In the genomic region with DNA sequence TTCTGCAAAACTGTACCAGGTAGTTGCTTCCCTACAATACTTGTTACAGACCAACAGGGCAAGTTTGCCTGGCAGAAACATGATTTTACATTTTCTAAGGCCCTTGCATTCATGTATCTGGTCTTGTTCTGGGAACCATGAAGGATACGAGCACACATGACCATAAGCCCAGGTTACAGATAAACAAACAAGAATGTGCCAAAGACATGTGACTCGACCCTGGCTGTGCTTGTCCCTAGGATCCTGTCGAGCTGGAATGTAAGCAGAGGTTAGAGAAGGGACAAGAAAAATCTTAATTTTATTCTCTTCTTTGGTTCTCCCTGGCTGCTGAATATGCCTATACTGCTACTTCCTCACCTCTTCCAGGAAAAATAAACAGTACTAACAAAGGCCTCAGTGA, we compare ENCODE assay signal across 14 cellular contexts.
"Had no signal": no experiment of that assay in that cellular context is flagged by ENCODE, and none has a peak within 500 bp of the region (broad histone marks: within the 10 kb centered on the region; RNA-seq: fewer than 3 reads in every experiment).

No MANE protein-coding gene starts in this region.

- H3K27me3 ChIP-seq: heart right ventricle, testis had no signal

- DNase-seq: effector memory CD4-positive, alpha-beta T cell; heart right ventricle; hypothalamus; kidney glomerular epithelial cell; lower lobe of right lung; naive thymus-derived CD4-positive, alpha-beta T cell; posterior cingulate gyrus; stimulated activated CD4-positive, alpha-beta T cell treated with anti-CD3 and anti-CD28 coated beads, Interleukin-4, amount 100 ng/mL, for 1 hour; testis; trophoblast cell had no signal

- H3K27ac ChIP-seq: lower lobe of right lung, testis had no signal

- H3K4me3 ChIP-seq: heart right ventricle, lower lobe of right lung, smooth muscle cell, testis had no signal

- H3K4me2 ChIP-seq: smooth muscle cell had no signal

- ATAC-seq: esophagus mucosa; left lobe of liver; lower lobe of right lung; naive thymus-derived CD4-positive, alpha-beta T cell; stimulated activated memory B cell treated with anti-CD40 and anti-IgM and Interleukin-4, amounts not matched to agents 10 μg/mL and 1 μg/mL and 100 μg/mL, for 72 hours had no signal

- H3K9me3 ChIP-seq: heart right ventricle, lower lobe of right lung, testis had no signal
